Comparison of ENCODE assay signal across 20 cellular contexts in genomic region chr3:73384091-73384906, GRCh38.
DNase-seq lines count a peak whose midpoint lies in the region; ATAC-seq and TF ChIP-seq lines count a peak whose summit lies in the region.
"Had no signal": no experiment of that assay in that cellular context is flagged by ENCODE, and none has a peak within 500 bp of the region (broad histone marks: within the 10 kb centered on the region; RNA-seq: fewer than 3 reads in every experiment).

No MANE protein-coding gene starts in this region.

- H3K27me3 ChIP-seq in H7 (ENCODE audit: control insufficient read depth, insufficient read depth, low read length) (no peaks in the 10 kb centered on the region), Loucy (ENCODE audit: insufficient read depth, low read length, poor library complexity, severe bottlenecking) (no peaks in the 10 kb centered on the region), mesenchymal stem cell (ENCODE audit: control insufficient read depth in 1 of 2, insufficient read depth in 1 of 2, low read length in 2 of 2) (no peaks in the 10 kb centered on the region), upper lobe of left lung (no peaks in the 10 kb centered on the region), body of pancreas (no peaks in the 10 kb centered on the region), trophoblast cell (ENCODE audit: insufficient read depth, low read length) (no peaks in the 10 kb centered on the region)
- H3K27me3 ChIP-seq: BE2C had no signal

- H3F3A ChIP-seq in Loucy (ENCODE audit: low read depth): peaks cover 5% of the 10 kb centered on the region; the same call in 1 of the 2 replicates

- H3K4me2 ChIP-seq in Loucy (ENCODE audit: low read depth, low read length, poor library complexity, severe bottlenecking) (no peak overlapping the region), mesenchymal stem cell (ENCODE audit: low read length, poor library complexity, severe bottlenecking) (no peak overlapping the region), trophoblast cell (ENCODE audit: low read length) (no peak overlapping the region)

- DNase-seq in H7 (peak; percentile 30), mesenchymal stem cell (no peak), upper lobe of left lung (peak in 1 of 2 donors; percentile 69), body of pancreas (no peak), trophoblast cell (no peak)
- DNase-seq: ACHN; BE2C; C1 segment of cervical spinal cord; CD4-positive, CD25-positive, alpha-beta regulatory T cell; CD8-positive, alpha-beta memory T cell; COR-L47; DMS 273 treated with DMSO at 0.1 percent for 48 hours; DMS53; DND-41; EL; IMR-90 had no signal

- intact Hi-C loops in body of pancreas (cut with DNase I): no loop called here

- H2BK12ac ChIP-seq in mesenchymal stem cell (ENCODE audit: low read length in 2 of 2): no peak overlapping the region
- no peak overlapping the region for H2BK12ac ChIP-seq in trophoblast cell (ENCODE audit: low read length)

- no peak for TF ChIP-seq EP300 in upper lobe of left lung (IDR thresholded peaks at IDR 0.05)

- H3K27ac ChIP-seq in mesenchymal stem cell (ENCODE audit: low read length, poor library complexity, severe bottlenecking): no peak overlapping the region
- H3K27ac ChIP-seq in upper lobe of left lung: no peak overlapping the region
- H3K27ac ChIP-seq in body of pancreas: no peak overlapping the region
- no peak overlapping the region for H3K27ac ChIP-seq in trophoblast cell (ENCODE audit: low read depth, low read length)

- H2BK15ac ChIP-seq in mesenchymal stem cell (ENCODE audit: low read depth, poor library complexity, severe bottlenecking): no peak overlapping the region

- H3K9me2 ChIP-seq in Loucy (replicated peaks; ENCODE audit: low read depth, low read length): no peaks in the 10 kb centered on the region

- TF ChIP-seq CTCF in Loucy (conservative IDR thresholded peaks at IDR 0.05; ENCODE audit: low read length) (no peak), upper lobe of left lung (IDR thresholded peaks at IDR 0.05) (no peak), body of pancreas (IDR thresholded peaks at IDR 0.05) (no peak)

- H3K9ac ChIP-seq in Loucy (ENCODE audit: low read depth, low read length, poor library complexity, severe bottlenecking) (peak overlapping the region; percentile 72), mesenchymal stem cell (ENCODE audit: low read length) (no peak overlapping the region), trophoblast cell (ENCODE audit: low read length) (no peak overlapping the region)

- H3K79me2 ChIP-seq in Loucy (ENCODE audit: insufficient read depth, low read length) (no peaks in the 10 kb centered on the region; the same call in 1 of the 2 replicates), trophoblast cell (ENCODE audit: control insufficient read depth, insufficient read depth, low read length, poor library complexity) (no peaks in the 10 kb centered on the region)

- no peak for TF ChIP-seq POLR2A in upper lobe of left lung (IDR thresholded peaks at IDR 0.05)
- TF ChIP-seq POLR2A in body of pancreas (IDR thresholded peaks at IDR 0.05): no peak

- H2AFZ ChIP-seq in Loucy (ENCODE audit: low read length) (no peak overlapping the region), mesenchymal stem cell (ENCODE audit: low read depth, low read length) (no peak overlapping the region), trophoblast cell (ENCODE audit: insufficient read depth, low read length, poor library complexity) (no peak overlapping the region)

- H3K4me3 ChIP-seq in H7 (ENCODE audit: insufficient read depth, low read depth, low read length) (no peak overlapping the region), Loucy (ENCODE audit: low read length, poor library complexity, severe bottlenecking) (no peak overlapping the region), mesenchymal stem cell (ENCODE audit: insufficient read depth in 1 of 2, low read depth in 1 of 2, low read length in 2 of 2) (no peak overlapping the region), upper lobe of left lung (no peak overlapping the region), body of pancreas (no peak overlapping the region), trophoblast cell (ENCODE audit: low read depth, low read length) (no peak overlapping the region)
- H3K4me3 ChIP-seq: GM12878, HAP-1 had no signal

- H3K36me3 ChIP-seq in H7 (replicated peaks; ENCODE audit: control insufficient read depth, insufficient read depth, low read length) (peaks cover 1% of the 10 kb centered on the region; the same call in 1 of the 2 replicates), Loucy (ENCODE audit: insufficient read depth, low read length) (no peaks in the 10 kb centered on the region), mesenchymal stem cell (ENCODE audit: control insufficient read depth in 1 of 2, insufficient read depth in 2 of 2, low read depth in 1 of 2, low read length in 2 of 2) (peaks cover 19 to 86% of the 10 kb centered on the region in 2 experiments), upper lobe of left lung (peaks cover 0 to 20% (median 3%) of the 10 kb centered on the region in 4 donors), body of pancreas (replicated peaks in 1 of 2; ENCODE audit: insufficient read depth in 1 of 2, low read depth in 2 of 2) (no peaks in the 10 kb centered on the region), trophoblast cell (ENCODE audit: control insufficient read depth in 1 of 2, insufficient read depth in 2 of 2, low read length in 2 of 2) (peaks cover 26 to 48% of the 10 kb centered on the region in 2 experiments)
- H3K36me3 ChIP-seq: HAP-1 had no signal

- peak overlapping the region; percentile 15 for H4K91ac ChIP-seq in mesenchymal stem cell (ENCODE audit: low read length)
- H4K91ac ChIP-seq in trophoblast cell (ENCODE audit: low read depth, low read length): no peak overlapping the region

- H4K8ac ChIP-seq in mesenchymal stem cell (ENCODE audit: low read length) (no peak overlapping the region), trophoblast cell (ENCODE audit: low read depth, low read length) (no peak overlapping the region)

- H3K18ac ChIP-seq in mesenchymal stem cell (ENCODE audit: low read depth in 1 of 2, low read length in 2 of 2) (no peak overlapping the region), trophoblast cell (ENCODE audit: low read length) (no peak overlapping the region)

- H3K9me3 ChIP-seq in Loucy (ENCODE audit: insufficient read depth, low read depth, low read length): no peaks in the 10 kb centered on the region
- no peaks in the 10 kb centered on the region for H3K9me3 ChIP-seq in mesenchymal stem cell (ENCODE audit: control insufficient read depth, low read length)
- H3K9me3 ChIP-seq in upper lobe of left lung: no peaks in the 10 kb centered on the region
- H3K9me3 ChIP-seq in body of pancreas: no peaks in the 10 kb centered on the region
- peaks cover 7% of the 10 kb centered on the region for H3K9me3 ChIP-seq in trophoblast cell (ENCODE audit: insufficient read depth, low read depth, low read length)
- H3K9me3 ChIP-seq: BE2C, HAP-1 had no signal

- no peaks in the 10 kb centered on the region for H4K20me1 ChIP-seq in Loucy (ENCODE audit: insufficient read depth, low read length, poor library complexity, severe bottlenecking)

- H4K12ac ChIP-seq in trophoblast cell (ENCODE audit: low read depth, low read length): no peak overlapping the region

- no peak overlapping the region for H3K4ac ChIP-seq in mesenchymal stem cell (ENCODE audit: low read depth in 1 of 2, low read length in 2 of 2)
- no peak overlapping the region for H3K4ac ChIP-seq in trophoblast cell (ENCODE audit: low read depth, low read length)

- H3K14ac ChIP-seq in mesenchymal stem cell (ENCODE audit: low read length in 2 of 2) (no peak overlapping the region), trophoblast cell (ENCODE audit: low read length) (no peak overlapping the region)

- peak; percentile 17 to 46 for ATAC-seq in upper lobe of left lung (ENCODE audit: low FRiP score in 2 of 2)
- ATAC-seq in body of pancreas: no peak
- no peak for ATAC-seq in HG02610 (IDR thresholded peaks at IDR 0.05; ENCODE audit: unreplicated experiment)
- ATAC-seq: GM12878 had no signal

- H2BK120ac ChIP-seq in mesenchymal stem cell (ENCODE audit: low read depth, low read length) (no peak overlapping the region), trophoblast cell (ENCODE audit: insufficient read depth, low read length, poor library complexity) (no peak overlapping the region)

- 97% methylated on average over 66 of the region's 66 CpGs for WGBS in mesenchymal stem cell
- WGBS in upper lobe of left lung, 2 donors: 90 to 95% methylated on average over 49 to 66 of the region's 66 CpGs
- WGBS in body of pancreas, 2 donors: 92 to 97% methylated on average over 38 to 54 of the region's 66 CpGs
- no CpG with 5 or more reads among the region's 66 CpGs for WGBS in trophoblast cell (ENCODE audit: extremely low coverage, insufficient coverage, insufficient read length)

- H2BK5ac ChIP-seq in mesenchymal stem cell (ENCODE audit: low read depth, low read length, poor library complexity, severe bottlenecking): no peak overlapping the region
- H2BK5ac ChIP-seq in trophoblast cell (ENCODE audit: low read depth, low read length, poor library complexity): no peak overlapping the region

- H3K4me1 ChIP-seq in Loucy (ENCODE audit: insufficient read depth, low read length, poor library complexity, severe bottlenecking) (peaks cover 46% of the 10 kb centered on the region), mesenchymal stem cell (ENCODE audit: control insufficient read depth, insufficient read depth, low read depth, low read length) (no peaks in the 10 kb centered on the region), upper lobe of left lung (no peaks in the 10 kb centered on the region), body of pancreas (no peaks in the 10 kb centered on the region), trophoblast cell (ENCODE audit: control insufficient read depth in 1 of 2, insufficient read depth in 2 of 2, low read length in 2 of 2) (no peaks in the 10 kb centered on the region)
- H3K4me1 ChIP-seq: HAP-1 had no signal

- no peak overlapping the region for H2AK5ac ChIP-seq in mesenchymal stem cell (ENCODE audit: low read length, severe bottlenecking)
- H2AK5ac ChIP-seq in trophoblast cell (ENCODE audit: low read length): no peak overlapping the region

- H3K79me1 ChIP-seq in mesenchymal stem cell (replicated peaks; ENCODE audit: low read length, poor library complexity, severe bottlenecking) (no peaks in the 10 kb centered on the region), trophoblast cell (ENCODE audit: low read length) (no peaks in the 10 kb centered on the region)

- no peak overlapping the region for H3K23ac ChIP-seq in mesenchymal stem cell (ENCODE audit: low read length in 2 of 2)
- H3K23ac ChIP-seq in trophoblast cell (ENCODE audit: low read length): no peak overlapping the region

Comparison
In these comparisons a context has a peak if more than half of its experiments do, and no peak if none do; other contexts are left out.
1. ATAC-seq: peak in upper lobe of left lung (2 of 2); none in body of pancreas (single experiment) and HG02610 (single experiment).